Comparison of ENCODE assay signal across 1 cellular context in the genomic region with DNA sequence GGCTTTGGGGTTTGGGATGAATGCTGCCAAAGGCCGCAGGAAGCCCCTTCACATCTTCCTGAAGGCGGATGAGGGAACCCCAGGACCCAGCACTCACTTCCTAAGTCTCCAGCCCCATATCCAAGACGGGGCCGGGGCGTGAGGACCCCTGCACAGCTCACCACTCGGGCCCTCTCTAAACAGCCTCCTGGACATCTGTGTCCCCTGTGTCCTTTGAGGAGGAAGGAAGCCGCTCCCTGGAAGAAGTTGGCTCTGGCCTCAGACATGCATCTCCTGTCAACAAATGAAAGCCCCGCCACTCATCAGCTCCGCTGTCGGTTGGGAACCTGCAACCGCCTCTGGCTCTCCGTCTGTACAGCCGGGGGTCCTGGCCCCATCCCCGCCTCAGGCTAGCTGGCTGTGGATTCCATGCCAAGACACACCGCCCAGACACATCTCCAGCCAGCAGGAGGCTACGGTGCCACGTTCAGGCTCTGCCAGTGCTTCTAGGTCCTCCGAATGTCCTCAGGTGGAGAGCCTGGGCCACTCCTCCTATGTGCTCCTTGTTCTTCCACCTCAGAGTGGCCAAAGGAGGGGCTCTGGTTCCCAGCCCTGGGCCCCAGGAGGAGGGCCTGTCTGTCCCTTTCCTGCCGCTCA.
TF ChIP-seq lines count a peak whose summit lies in the region.

No MANE protein-coding gene starts in this region.

TF ChIP-seq in SK-N-SH treated with all-trans-retinoic acid at 6 μM for 48 hours, 23 proteins besides CTCF, POLR2A, EP300 and RAD21 (continued from another document):
- TF ChIP-seq, protein P1, sequence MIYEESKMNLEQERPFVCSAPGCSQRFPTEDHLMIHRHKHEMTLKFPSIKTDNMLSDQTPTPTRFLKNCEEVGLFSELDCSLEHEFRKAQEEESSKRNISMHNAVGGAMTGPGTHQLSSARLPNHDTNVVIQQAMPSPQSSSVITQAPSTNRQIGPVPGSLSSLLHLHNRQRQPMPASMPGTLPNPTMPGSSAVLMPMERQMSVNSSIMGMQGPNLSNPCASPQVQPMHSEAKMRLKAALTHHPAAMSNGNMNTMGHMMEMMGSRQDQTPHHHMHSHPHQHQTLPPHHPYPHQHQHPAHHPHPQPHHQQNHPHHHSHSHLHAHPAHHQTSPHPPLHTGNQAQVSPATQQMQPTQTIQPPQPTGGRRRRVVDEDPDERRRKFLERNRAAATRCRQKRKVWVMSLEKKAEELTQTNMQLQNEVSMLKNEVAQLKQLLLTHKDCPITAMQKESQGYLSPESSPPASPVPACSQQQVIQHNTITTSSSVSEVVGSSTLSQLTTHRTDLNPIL (CRISPR knock-in tag; IDR thresholded peaks at IDR 0.05; ENCODE audit: low read depth), result no peak
- TF ChIP-seq, protein P2, sequence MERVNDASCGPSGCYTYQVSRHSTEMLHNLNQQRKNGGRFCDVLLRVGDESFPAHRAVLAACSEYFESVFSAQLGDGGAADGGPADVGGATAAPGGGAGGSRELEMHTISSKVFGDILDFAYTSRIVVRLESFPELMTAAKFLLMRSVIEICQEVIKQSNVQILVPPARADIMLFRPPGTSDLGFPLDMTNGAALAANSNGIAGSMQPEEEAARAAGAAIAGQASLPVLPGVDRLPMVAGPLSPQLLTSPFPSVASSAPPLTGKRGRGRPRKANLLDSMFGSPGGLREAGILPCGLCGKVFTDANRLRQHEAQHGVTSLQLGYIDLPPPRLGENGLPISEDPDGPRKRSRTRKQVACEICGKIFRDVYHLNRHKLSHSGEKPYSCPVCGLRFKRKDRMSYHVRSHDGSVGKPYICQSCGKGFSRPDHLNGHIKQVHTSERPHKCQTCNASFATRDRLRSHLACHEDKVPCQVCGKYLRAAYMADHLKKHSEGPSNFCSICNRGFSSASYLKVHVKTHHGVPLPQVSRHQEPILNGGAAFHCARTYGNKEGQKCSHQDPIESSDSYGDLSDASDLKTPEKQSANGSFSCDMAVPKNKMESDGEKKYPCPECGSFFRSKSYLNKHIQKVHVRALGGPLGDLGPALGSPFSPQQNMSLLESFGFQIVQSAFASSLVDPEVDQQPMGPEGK (CRISPR knock-in tag; IDR thresholded peaks at IDR 0.05; ENCODE audit: borderline replicate concordance), result no peak
- no peak for TF ChIP-seq GLIS3 (CRISPR knock-in tag; IDR thresholded peaks at IDR 0.05)
- no peak for TF ChIP-seq PPARA (CRISPR knock-in tag; IDR thresholded peaks at IDR 0.05; ENCODE audit: borderline replicate concordance)
